ENCODE assay signal across 15 cellular contexts in the genomic region with DNA sequence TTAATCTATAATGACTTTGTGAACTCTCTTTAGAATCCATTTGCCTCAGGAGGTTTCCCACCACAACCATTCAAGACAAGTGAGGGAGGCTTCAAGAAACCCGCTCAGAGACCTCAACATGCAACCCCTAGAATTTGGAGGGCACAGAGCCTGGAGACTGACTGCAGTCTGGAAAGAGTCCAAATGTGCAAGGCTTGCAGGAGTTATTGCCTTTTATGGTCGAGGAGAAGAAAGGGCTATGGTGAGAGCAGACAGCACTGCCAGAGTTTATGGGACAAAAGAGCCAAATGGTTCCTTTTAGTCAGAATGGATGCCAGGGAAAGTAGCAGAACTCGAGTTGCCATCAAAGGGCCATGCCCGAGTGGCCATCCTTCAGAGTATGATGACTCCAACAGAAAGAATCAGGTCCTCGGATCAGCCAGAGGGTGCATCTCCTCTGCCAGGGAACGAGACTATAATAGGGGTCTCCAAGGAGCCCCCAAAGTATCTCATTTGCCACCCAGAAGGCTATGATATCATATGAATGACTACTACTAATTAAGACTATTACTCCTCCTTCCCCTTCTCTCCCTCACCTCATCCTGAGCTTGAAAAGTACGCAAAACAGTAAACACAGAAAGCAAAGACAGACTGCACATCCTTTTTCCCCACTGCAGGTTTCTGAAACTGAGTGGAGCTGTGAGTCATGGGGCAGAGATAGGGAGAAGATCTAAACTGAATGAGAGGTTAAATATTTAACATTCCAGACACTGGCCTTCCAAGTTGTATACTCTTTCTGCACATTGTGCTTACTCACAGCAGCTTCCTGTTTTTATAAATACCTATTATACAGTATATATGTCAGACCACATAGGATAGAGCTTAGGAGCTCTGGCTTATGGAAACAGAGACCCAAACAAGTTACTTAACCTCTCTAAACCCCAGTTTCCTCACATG. TPM values are rescaled to one million over a fixed set of nuclear protein-coding genes. Genes with fewer than 3 reads are reported as not detected.
DNase-seq lines count a peak whose midpoint lies in the region; ATAC-seq and TF ChIP-seq lines count a peak whose summit lies in the region.
"Had no signal": no experiment of that assay in that cellular context is flagged by ENCODE, and none has a peak within 500 bp of the region (broad histone marks: within the 10 kb centered on the region; RNA-seq: fewer than 3 reads in every experiment).

No MANE protein-coding gene starts in this region.

- TF ChIP-seq CTCF in HFF-Myc (IDR thresholded peaks at IDR 0.05; ENCODE audit: low read depth, low read length, missing control alignments): no peak

- no peak overlapping the region for H3K4me3 ChIP-seq in HFF-Myc (replicated peaks; ENCODE audit: low read depth, low read length)
- H3K4me3 ChIP-seq: esophagus muscularis mucosa had no signal

- DNase-seq in A172 (ENCODE audit: low spot score) (peak; percentile 78), HFF-Myc (ENCODE audit: extremely low read depth, low read depth) (peak; percentile 56), amniotic epithelial cell (ENCODE audit: low read depth) (peak; percentile 91), kidney glomerular epithelial cell (lab: John Stamatoyannopoulos, UW) (peak; percentile 87), GM19238 (ENCODE audit: insufficient read length, low spot score) (no peak), erythroblast (lab: John Stamatoyannopoulos, UW) (no peak)
- no peak for DNase-seq in effector CD8-positive, alpha-beta T cell (lab: John Stamatoyannopoulos, UW)
- DNase-seq: activated CD4-positive, CD25-positive, alpha-beta regulatory T cell; activated T-cell treated with anti-CD3 and anti-CD28 coated beads, Interleukin-2, amount 50 U/mL, for 4 hours; left cardiac atrium; NCI-H2171 treated with DMSO at 0.1 percent for 48 hours; SHP77 treated with DMSO at 0.1 percent for 48 hours had no signal

- no peak for TF ChIP-seq POLR2A in erythroblast (IDR thresholded peaks at IDR 0.05; ENCODE audit: low read length)

- ATAC-seq in GM18511 (IDR thresholded peaks at IDR 0.05; ENCODE audit: unreplicated experiment): no peak
- ATAC-seq: activated T-cell treated with anti-CD3 and anti-CD28 coated beads, Interleukin-2, amount 50 U/mL, for 4 hours had no signal

RNA-seq across cellular contexts. Expression of a gene that starts 33.9 kb away (rescaled TPM):
- not detected in 2 replicates for total RNA-seq in A172 (2014; rRNA removed; shearing (Covaris generic))
- total RNA-seq: activated T-cell treated with anti-CD3 and anti-CD28 coated beads, Interleukin-2, amount 50 U/mL, for 4 hours; esophagus muscularis mucosa; H1; left cardiac atrium had no signal

Comparison
In these comparisons a context has a peak if more than half of its experiments do, and no peak if none do; other contexts are left out.
1. DNase-seq: peak in A172 (single experiment), HFF-Myc (single experiment), amniotic epithelial cell (single experiment) and kidney glomerular epithelial cell (single experiment); none in GM19238 (single experiment), effector CD8-positive, alpha-beta T cell (single experiment) and erythroblast (0 of 2).